In genomic region chr5:16879191-16879590, GRCh38 we compare ENCODE assay signal across 21 cellular contexts. TPM values are rescaled to one million over a fixed set of nuclear protein-coding genes. Genes with fewer than 3 reads are reported as not detected.
DNase-seq lines count a peak whose midpoint lies in the region; ATAC-seq and TF ChIP-seq lines count a peak whose summit lies in the region.
"Had no signal": no experiment of that assay in that cellular context is flagged by ENCODE, and none has a peak within 500 bp of the region (broad histone marks: within the 10 kb centered on the region; RNA-seq: fewer than 3 reads in every experiment).

No MANE protein-coding gene starts in this region.

- no CpG with 5 or more reads among the region's 1 CpG for WGBS in IMR-90 (ENCODE audit: extremely low coverage in 2 of 2, insufficient read length in 1 of 2), 2 experiments
- WGBS in psoas muscle, 3 donors = 85 to 97% (median 85%) methylated on average over 1 of the region's 1 CpG

- H3K4me2 ChIP-seq in IMR-90 (ENCODE audit: low read depth, low read length) = no peak overlapping the region
- H3K4me2 ChIP-seq: BLaER1 treated with 17β-estradiol and CSF1 and Interleukin-3, amounts not matched to agents 10 nM and 100 nM; KMS-11 had no signal

- no peaks in the 10 kb centered on the region for H3K27me3 ChIP-seq in IMR-90 (ENCODE audit: control insufficient read depth, insufficient read depth, low read length)
- H3K27me3 ChIP-seq in colonic mucosa = no peaks in the 10 kb centered on the region
- no peaks in the 10 kb centered on the region for H3K27me3 ChIP-seq in psoas muscle (ENCODE audit: insufficient read depth in 3 of 3, low read length in 2 of 3)
- H3K27me3 ChIP-seq: BLaER1 treated with 17β-estradiol and CSF1 and Interleukin-3, amounts not matched to agents 10 nM and 100 nM had no signal

- no peak overlapping the region for H2BK20ac ChIP-seq in IMR-90 (ENCODE audit: low read depth, low read length)

- POLR2A ChIA-PET in IMR-90 (lab: Charles Lee; ENCODE audit: unreplicated experiment) = no interaction called here
- POLR2A ChIA-PET in WTC11 (lab: Charles Lee) = no interaction called here

- H3K36me3 ChIP-seq in IMR-90 (ENCODE audit: control insufficient read depth, insufficient read depth, low read length) (peaks cover 9% of the 10 kb centered on the region), colonic mucosa (no peaks in the 10 kb centered on the region), mucosa of descending colon (ENCODE audit: low read depth) (no peaks in the 10 kb centered on the region), psoas muscle (ENCODE audit: insufficient read depth in 1 of 2, low read depth in 1 of 2) (no peaks in the 10 kb centered on the region)
- H3K36me3 ChIP-seq: BLaER1 treated with 17β-estradiol and CSF1 and Interleukin-3, amounts not matched to agents 10 nM and 100 nM had no signal

- no peak overlapping the region for H3K23ac ChIP-seq in IMR-90 (ENCODE audit: low read depth, low read length)

- H3K79me1 ChIP-seq in IMR-90 (ENCODE audit: low read depth in 1 of 2, low read length in 2 of 2) = peaks cover 11 to 83% of the 10 kb centered on the region in 2 experiments; a peak in 3 of 4 replicates

- peaks cover 20% of the 10 kb centered on the region for H3K9me3 Mint-ChIP-seq in WTC11

- no peak overlapping the region for H4K91ac ChIP-seq in IMR-90 (ENCODE audit: insufficient read depth, low read depth, low read length)

- H3K27ac ChIP-seq in IMR-90 (ENCODE audit: insufficient read depth, low read length) (no peak overlapping the region), colonic mucosa (peak overlapping the region; percentile 19), psoas muscle (peak overlapping the region; percentile 54)
- H3K27ac ChIP-seq: BLaER1 treated with 17β-estradiol and CSF1 and Interleukin-3, amounts not matched to agents 10 nM and 100 nM; KMS-11 had no signal

- H2AFZ ChIP-seq in IMR-90 (replicated peaks; ENCODE audit: low read length, poor library complexity) = no peak overlapping the region

- H4K8ac ChIP-seq in IMR-90 (ENCODE audit: low read depth in 2 of 2, low read length in 2 of 2) = no peak overlapping the region

- H3K9me1 ChIP-seq in IMR-90 (ENCODE audit: insufficient read depth, low read length) = peaks cover 27% of the 10 kb centered on the region

- dilution Hi-C loops in IMR-90 (cut with HindIII; ENCODE audit: low sequenced_read_pairs, unreplicated experiment) = no loop called here

- BruUV-seq in IMR-90 (replicated peaks; lab: Mats Ljungman, UMichigan) = no TSS peak

- no peak for TF ChIP-seq CTCF in IMR-90 (conservative IDR thresholded peaks at IDR 0.05; ENCODE audit: low read depth, low read length)
- no peak for TF ChIP-seq CTCF in colonic mucosa (IDR thresholded peaks at IDR 0.05)
- no peak for TF ChIP-seq CTCF in mucosa of descending colon (IDR thresholded peaks at IDR 0.05)
- no peak for TF ChIP-seq CTCF in psoas muscle (IDR thresholded peaks at IDR 0.05)
- TF ChIP-seq CTCF in WTC11 (IDR thresholded peaks at IDR 0.05) = no peak

- H2BK5ac ChIP-seq in IMR-90 (ENCODE audit: low read depth, low read length, poor library complexity, severe bottlenecking) = no peak overlapping the region

- no peak overlapping the region for H3K27ac Mint-ChIP-seq in WTC11
- H3K27ac Mint-ChIP-seq: CD8-positive, alpha-beta T cell had no signal

- H2BK120ac ChIP-seq in IMR-90 (ENCODE audit: low read depth, low read length) = no peak overlapping the region

- ATAC-seq in IMR-90 (ENCODE audit: low read depth) (no peak), mucosa of descending colon (peak; percentile 26), psoas muscle (peak in 1 of 4 donors; percentile 6), WTC11 (no peak)
- ATAC-seq: CD8-positive, alpha-beta T cell; GM12878 had no signal

- H2BK15ac ChIP-seq in IMR-90 (ENCODE audit: low read depth, low read length) = no peak overlapping the region

- peaks cover 27% of the 10 kb centered on the region for H3K4me1 ChIP-seq in IMR-90 (ENCODE audit: control insufficient read depth, insufficient read depth, low read length)
- H3K4me1 ChIP-seq in colonic mucosa = peaks cover 6% of the 10 kb centered on the region
- peaks cover 40% of the 10 kb centered on the region for H3K4me1 ChIP-seq in mucosa of descending colon (ENCODE audit: low read depth)
- H3K4me1 ChIP-seq in psoas muscle = peaks cover 7% of the 10 kb centered on the region
- H3K4me1 ChIP-seq: BLaER1 treated with 17β-estradiol and CSF1 and Interleukin-3, amounts not matched to agents 10 nM and 100 nM had no signal

- peaks cover 29% of the 10 kb centered on the region for H3K4me1 Mint-ChIP-seq in WTC11

- no peak overlapping the region for H3K4me3 ChIP-seq in IMR-90 (ENCODE audit: insufficient read depth, low read depth, low read length)
- H3K4me3 ChIP-seq in colonic mucosa = no peak overlapping the region
- H3K4me3 ChIP-seq in mucosa of descending colon = no peak overlapping the region
- no peak overlapping the region for H3K4me3 ChIP-seq in psoas muscle
- H3K4me3 ChIP-seq: BLaER1 treated with 17β-estradiol and CSF1 and Interleukin-3, amounts not matched to agents 10 nM and 100 nM; GM12878 had no signal

- H3K36me3 Mint-ChIP-seq in WTC11 = peaks cover 22% of the 10 kb centered on the region
- H3K36me3 Mint-ChIP-seq: CD8-positive, alpha-beta T cell had no signal

- H4K20me1 ChIP-seq in IMR-90 (ENCODE audit: insufficient read depth, low read length) = peaks cover 93% of the 10 kb centered on the region
- H4K20me1 ChIP-seq: BLaER1 treated with 17β-estradiol and CSF1 and Interleukin-3, amounts not matched to agents 10 nM and 100 nM had no signal

- intact Hi-C loops in IMR-90 (cut with micrococcal nuclease) (no loop called here), colonic mucosa (cut with DNase I) (no loop called here), mucosa of descending colon (cut with DNase I, micrococcal nuclease) (no loop called here), psoas muscle (cut with DNase I) (no loop called here)

- CTCF ChIA-PET in IMR-90 (lab: Yijun Ruan, JAX) = no interaction called here
- CTCF ChIA-PET in WTC11 (lab: Charles Lee) = no interaction called here

- H3K18ac ChIP-seq in IMR-90 (ENCODE audit: low read depth, low read length) = no peak overlapping the region

- H3K4ac ChIP-seq in IMR-90 (ENCODE audit: low read depth, low read length) = no peak overlapping the region

- no peaks in the 10 kb centered on the region for H3K27me3 Mint-ChIP-seq in WTC11 (ENCODE audit: low read depth)

- H3K56ac ChIP-seq in IMR-90 (ENCODE audit: extremely low read depth, insufficient read depth, low read length) = no peak overlapping the region

- no peak for TF ChIP-seq POLR2A in IMR-90 (IDR thresholded peaks at IDR 0.05; ENCODE audit: low read depth, low read length)

- H3K9ac ChIP-seq in IMR-90 (ENCODE audit: low read depth, low read length) (no peak overlapping the region), colonic mucosa (ENCODE audit: low read depth in 2 of 2, low read length in 2 of 2) (no peak overlapping the region)
- H3K9ac ChIP-seq: BLaER1 treated with 17β-estradiol and CSF1 and Interleukin-3, amounts not matched to agents 10 nM and 100 nM; KMS-11 had no signal

- no peak overlapping the region for H2AK9ac ChIP-seq in IMR-90 (replicated peaks; ENCODE audit: low read depth, low read length, poor library complexity)

- no peaks in the 10 kb centered on the region for H3K9me3 ChIP-seq in IMR-90 (ENCODE audit: control insufficient read depth, insufficient read depth, low read length)
- no peaks in the 10 kb centered on the region for H3K9me3 ChIP-seq in colonic mucosa
- H3K9me3 ChIP-seq in mucosa of descending colon = no peaks in the 10 kb centered on the region
- no peaks in the 10 kb centered on the region for H3K9me3 ChIP-seq in psoas muscle

- H2AK5ac ChIP-seq in IMR-90 (ENCODE audit: low read depth, low read length) = no peak overlapping the region

- H3K14ac ChIP-seq in IMR-90 (replicated peaks; ENCODE audit: low read depth, low read length) = 0 out of 2 replicates have a peak overlapping the region, but pooled peaks have one; percentile 15

- no peak overlapping the region for H4K5ac ChIP-seq in IMR-90 (ENCODE audit: low read depth, low read length)

- in situ Hi-C loops in IMR-90 (cut with MboI; ENCODE audit: low sequenced_read_pairs) = no loop called here

- no peak overlapping the region for H3K4me3 Mint-ChIP-seq in WTC11
- H3K4me3 Mint-ChIP-seq: CD8-positive, alpha-beta T cell had no signal

- DNase-seq in IMR-90 (no peak), colonic mucosa (no peak), mucosa of descending colon (no peak), psoas muscle (no peak), NCI-H2196 treated with DMSO at 0.1 percent for 48 hours (lab: John Stamatoyannopoulos, UW; ENCODE audit: unreplicated experiment) (no peak), WTC11 (ENCODE audit: low spot score) (no peak), NCI-H526 treated with DMSO at 0.1 percent for 48 hours (lab: John Stamatoyannopoulos, UW) (no peak), activated T-cell treated with anti-CD3 and anti-CD28 coated beads for 4 hours (no peak)
- DNase-seq: CD8-positive, alpha-beta T cell; DMS53; EL; NCI-H1436 treated with DMSO at 0.1 percent for 48 hours; NCI-H2029; NCI-H446; NCI-H69; NK-92 treated with Interleukin-12 subunit alpha and Interleukin-12 subunit beta, amount 100 ng/mL, for 24 hours; RPMI8226; SHP77 treated with DMSO at 0.1 percent for 48 hours had no signal

- TF ChIP-seq RAD21 in IMR-90 (IDR thresholded peaks at IDR 0.05; ENCODE audit: low read length) = no peak

TF ChIP-seq in IMR-90, 13 proteins besides CTCF, POLR2A, EP300 and RAD21 (continues in another document):
- no peak for TF ChIP-seq FOS (IDR thresholded peaks at IDR 0.05; ENCODE audit: low read depth, low read length)
- TF ChIP-seq MAZ (IDR thresholded peaks at IDR 0.05; ENCODE audit: borderline replicate concordance, low read depth, low read length) = no peak
- TF ChIP-seq SMC3 (IDR thresholded peaks at IDR 0.05; ENCODE audit: low read depth, low read length) = no peak
- TF ChIP-seq BHLHE40 (IDR thresholded peaks at IDR 0.05; ENCODE audit: low read depth, low read length) = no peak
- no peak for TF ChIP-seq NFE2L2 (IDR thresholded peaks at IDR 0.05; ENCODE audit: low read depth, low read length)

RNA-seq across cellular contexts. Expression of gene MYO10, which starts 56.9 kb away (rescaled TPM):
- 93.0 and 115 TPM in 2 replicates for total RNA-seq in IMR-90 (2012; rRNA removed)
- polyA plus RNA-seq in IMR-90 (2012; rRNA removed) = 39.9 and 41.9 TPM in 2 replicates
- 30.6 and 53.6 TPM in 2 replicates for polyA plus RNA-seq in IMR-90 (2012; cell fraction: cytosol; rRNA removed)
- polyA plus RNA-seq in IMR-90 (2012; cell fraction: nucleus; rRNA removed; ENCODE audit: low replicate concordance) = 35.4 and 54.4 TPM in 2 replicates
- 10 to 100 TPM; 57.9 to 61.9 TPM for total RNA-seq in colonic mucosa
- total RNA-seq in mucosa of descending colon = 10 to 100 TPM; 29.4 to 87.8 (median 61.3) TPM
- 10 to 100 TPM in 3 of 4 donors, 1 to 10 TPM in 1; 5.8 to 10.2 (median 10.0) TPM for total RNA-seq in psoas muscle
- 10 to 100 TPM in 1 of 3 donors, 1 to 10 TPM in 2; 1.8 to 10.9 (median 3.1) TPM for polyA plus RNA-seq in psoas muscle
- 89.8 to 90.8 TPM (median 90.7 TPM) in 3 replicates for total RNA-seq in WTC11 (2021)
- total RNA-seq: CD8-positive, alpha-beta T cell had no signal
